In the genomic region with DNA sequence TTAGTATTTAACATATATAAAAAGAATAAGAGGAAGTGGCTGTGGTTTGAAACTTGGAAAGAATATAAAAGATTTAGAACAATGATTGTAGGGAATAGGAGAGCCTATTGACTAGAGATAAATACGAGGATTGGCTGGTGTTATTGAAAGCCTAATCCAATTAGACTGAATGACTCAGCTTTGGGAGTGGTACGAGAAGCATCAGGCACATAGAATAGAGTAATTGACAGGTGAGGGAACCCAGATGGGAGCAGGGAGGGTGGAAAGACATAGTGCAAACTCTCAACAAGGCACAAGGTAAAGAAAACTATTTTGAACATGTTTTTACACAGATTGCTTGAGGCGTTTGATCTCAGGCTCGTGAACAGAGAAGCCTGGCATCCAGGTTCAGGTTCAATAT, we compare ENCODE assay signal across 28 cellular contexts.
"Had no signal": no experiment of that assay in that cellular context is flagged by ENCODE, and none has a peak within 500 bp of the region (broad histone marks: within the 10 kb centered on the region; RNA-seq: fewer than 3 reads in every experiment).

No MANE protein-coding gene starts in this region.

- H3K36me3 ChIP-seq: ascending aorta, cardiac muscle cell, SJCRH30 had no signal

- H3K9me3 ChIP-seq: ascending aorta, SJCRH30 had no signal

- DNase-seq: activated CD4-positive, alpha-beta T cell treated with anti-CD3 and anti-CD28 coated beads, Interleukin-2, amount 10 ng/mL, durations not matched to agents 24 days and 14 days; activated CD4-positive, alpha-beta T cell treated with anti-CD3 and anti-CD28 coated beads, Interleukin-2, amount 50 U/mL, for 4 hours; activated CD8-positive, alpha-beta T cell treated with anti-CD3 and anti-CD28 coated beads for 36 hours; activated gamma-delta T cell; activated naive CD4-positive, alpha-beta T cell treated with Interleukin-2 at 50 U/mL for 16 hours; activated naive CD8-positive, alpha-beta T cell treated with anti-CD3 and anti-CD28 coated beads, Interleukin-2, amount 10 ng/mL, durations not matched to agents 7 days and 5 days; activated T-cell treated with anti-CD3 and anti-CD28 coated beads, Interleukin-2, amount 50 U/mL, for 1 hour; activated T-cell treated with anti-CD3 and anti-CD28 coated beads, Interleukin-2, amount 50 U/mL, for 72 hours; amygdala; Karpas-422; KBM-7; NCI-H1105; NCI-H1417 treated with DMSO at 0.1 percent for 48 hours; NCI-H187 treated with DMSO at 0.1 percent for 48 hours; NCI-H2171 treated with DMSO at 0.1 percent for 48 hours; NCI-H2227 treated with DMSO at 0.1 percent for 48 hours; NCI-H446; NCI-H510A treated with DMSO at 0.1 percent for 48 hours; NCI-H774; SHP77; SJCRH30; SW 1271; T-helper 1 cell; T-helper 2 cell; T-helper 9 cell had no signal

- H3K27ac ChIP-seq: ascending aorta, cardiac muscle cell, SJCRH30 had no signal

- H3K27me3 ChIP-seq: ascending aorta, cardiac muscle cell, SJCRH30 had no signal

- H3K4me1 ChIP-seq: ascending aorta, SJCRH30 had no signal

- H3K4me3 ChIP-seq: ascending aorta, cardiac muscle cell, SJCRH30 had no signal

- ATAC-seq: activated CD8-positive, alpha-beta T cell treated with anti-CD3 and anti-CD28 coated beads for 36 hours; activated T-cell treated with anti-CD3 and anti-CD28 coated beads, Interleukin-2, amount 50 U/mL, for 72 hours; Panc1 had no signal
